Comparison of ENCODE assay signal across 26 cellular contexts in genomic region chr16:56950455-56950854, GRCh38. TPM values are rescaled to one million over a fixed set of nuclear protein-coding genes. Genes with fewer than 3 reads are reported as not detected.
DNase-seq lines count a peak whose midpoint lies in the region; ATAC-seq, FAIRE-seq and TF ChIP-seq lines count a peak whose summit lies in the region.
"Had no signal": no experiment of that assay in that cellular context is flagged by ENCODE, and none has a peak within 500 bp of the region (broad histone marks: within the 10 kb centered on the region; RNA-seq: fewer than 3 reads in every experiment).

No MANE protein-coding gene starts in this region.

- POLR2A ChIA-PET in activated B cell treated with CpG ODN at 0.5 μM for 24 hours (lab: Charles Lee): interaction anchor here (0.5 to 4.1 kb wide), 16 partner anchors 8 to 568 kb away, joined by 3 to 62 read pairs (median 5); partner anchors contain the start of genes HERPUD1, NLRC5, PSME3IP1 and RSPRY1
- POLR2A ChIA-PET in HepG2 (lab: Yijun Ruan, JAX): interaction anchor here (1.1 to 1.3 kb wide), 3 partner anchors 10 to 23 kb away, joined by 3 read pairs; partner anchors contain the start of gene HERPUD1

- TF ChIP-seq CTCF in CD14-positive monocyte (IDR thresholded peaks at IDR 0.05): no peak
- no peak for TF ChIP-seq CTCF in activated B cell treated with CpG ODN at 0.5 μM for 24 hours (IDR thresholded peaks at IDR 0.05)
- TF ChIP-seq CTCF in HepG2 (CRISPR knock-in tag; IDR thresholded peaks at IDR 0.05): no peak
- no peak for TF ChIP-seq CTCF in endothelial cell (IDR thresholded peaks at IDR 0.05; ENCODE audit: unreplicated experiment)

- H4K20me1 ChIP-seq in HepG2 (ENCODE audit: insufficient read depth, low read length): peaks cover 4% of the 10 kb centered on the region; the same call in 1 of the 2 replicates

- ATAC-seq in activated B cell treated with CpG ODN at 0.5 μM for 24 hours (ENCODE audit: low read depth): no peak
- ATAC-seq in HepG2: peak; percentile 17
- ATAC-seq in HG03469 (IDR thresholded peaks at IDR 0.05; ENCODE audit: unreplicated experiment): no peak

- no peak overlapping the region for H3K4me3 ChIP-seq in HepG2 (replicated peaks in 1 of 3; ENCODE audit: insufficient read depth in 1 of 3, low read depth in 2 of 3, low read length in 3 of 3)
- H3K4me3 ChIP-seq: lower lobe of right lung, mucosa of descending colon, neural progenitor cell had no signal

- no peaks in the 10 kb centered on the region for H3K9me3 ChIP-seq in HepG2 (ENCODE audit: low read length)
- H3K9me3 ChIP-seq: lower lobe of right lung, mucosa of descending colon had no signal

- H3K4me1 Mint-ChIP-seq in activated CD4-positive, alpha-beta T cell treated with anti-CD3 and anti-CD28 coated beads, Interleukin-2, amount 10 ng/mL, durations not matched to agents 24 days and 14 days: peaks cover 17% of the 10 kb centered on the region
- H3K4me1 Mint-ChIP-seq in CD14-positive monocyte (peaks cover 26% of the 10 kb centered on the region), activated B cell treated with CpG ODN at 0.5 μM for 24 hours (peaks cover 48% of the 10 kb centered on the region), endothelial cell (ENCODE audit: unreplicated experiment) (peaks cover 2% of the 10 kb centered on the region)

- H3K9ac ChIP-seq in HepG2 (ENCODE audit: insufficient read depth, low read depth, low read length): no peak overlapping the region
- H3K9ac ChIP-seq: neural progenitor cell had no signal

- no peaks in the 10 kb centered on the region for H3K79me2 ChIP-seq in HepG2 (ENCODE audit: insufficient read depth, low read length)

- H3K27me3 Mint-ChIP-seq in activated CD4-positive, alpha-beta T cell treated with anti-CD3 and anti-CD28 coated beads, Interleukin-2, amount 10 ng/mL, durations not matched to agents 24 days and 14 days: no peaks in the 10 kb centered on the region
- H3K27me3 Mint-ChIP-seq in CD14-positive monocyte (ENCODE audit: low read depth in 3 of 3): peaks cover 0 to 3% (median 2%) of the 10 kb centered on the region in 3 donors
- H3K27me3 Mint-ChIP-seq in activated B cell treated with CpG ODN at 0.5 μM for 24 hours: no peaks in the 10 kb centered on the region
- peaks cover 2% of the 10 kb centered on the region for H3K27me3 Mint-ChIP-seq in endothelial cell (ENCODE audit: unreplicated experiment)

- TF ChIP-seq EP300 in HepG2 (IDR thresholded peaks at IDR 0.05; ENCODE audit: low read depth in 2 of 2, low read length in 2 of 2): no peak
- TF ChIP-seq EP300 in HepG2 (CRISPR knock-in tag; IDR thresholded peaks at IDR 0.05; ENCODE audit: borderline replicate concordance): no peak

- no peaks in the 10 kb centered on the region for H3K9me3 Mint-ChIP-seq in activated CD4-positive, alpha-beta T cell treated with anti-CD3 and anti-CD28 coated beads, Interleukin-2, amount 10 ng/mL, durations not matched to agents 24 days and 14 days
- H3K9me3 Mint-ChIP-seq in CD14-positive monocyte (no peaks in the 10 kb centered on the region), activated B cell treated with CpG ODN at 0.5 μM for 24 hours (no peaks in the 10 kb centered on the region), endothelial cell (ENCODE audit: unreplicated experiment) (no peaks in the 10 kb centered on the region)
- H3K9me3 Mint-ChIP-seq: activated naive CD4-positive, alpha-beta T cell treated with anti-CD3 and anti-CD28 coated beads, Interleukin-2, amount 50 U/mL, for 72 hours; neural progenitor cell had no signal

- H3K4me3 Mint-ChIP-seq in activated CD4-positive, alpha-beta T cell treated with anti-CD3 and anti-CD28 coated beads, Interleukin-2, amount 10 ng/mL, durations not matched to agents 24 days and 14 days: no peak overlapping the region
- H3K4me3 Mint-ChIP-seq in CD14-positive monocyte (no peak overlapping the region), activated B cell treated with CpG ODN at 0.5 μM for 24 hours (peak overlapping the region; percentile 16), endothelial cell (ENCODE audit: unreplicated experiment) (no peak overlapping the region)
- H3K4me3 Mint-ChIP-seq: neural progenitor cell had no signal

- FAIRE-seq in HepG2 (lab: Jason Lieb, UNC): no peak
- FAIRE-seq: A204.1, H54 had no signal

- peak overlapping the region; percentile 36; the same call in 1 of the 2 replicates for H3K4me2 ChIP-seq in HepG2 (ENCODE audit: low read depth, low read length)
- H3K4me2 ChIP-seq: neural progenitor cell had no signal

- TF ChIP-seq POLR2A in HepG2 (IDR thresholded peaks at IDR 0.05; ENCODE audit: insufficient read depth in 1 of 2, low read depth in 2 of 2, low read length in 2 of 2): no peak

- intact Hi-C loops in activated CD4-positive, alpha-beta T cell treated with anti-CD3 and anti-CD28 coated beads, Interleukin-2, amount 10 ng/mL, durations not matched to agents 24 days and 14 days (cut with micrococcal nuclease): loop anchor here (2.0 kb wide), 1 partner anchor 18 kb away; the partner anchor contains the start of gene HERPUD1
- intact Hi-C loops in CD14-positive monocyte (cut with micrococcal nuclease): no loop called here
- intact Hi-C loops in activated B cell treated with CpG ODN at 0.5 μM for 24 hours (cut with micrococcal nuclease): loop anchor here (5.0 kb wide), 1 partner anchor 42 kb away; no protein-coding TSS in a partner anchor
- intact Hi-C loops in HepG2 (cut with micrococcal nuclease; ENCODE audit: unreplicated experiment): no loop called here

- H2AFZ ChIP-seq in HepG2 (ENCODE audit: low read length): no peak overlapping the region

- in situ Hi-C loops in HepG2 (cut with HindIII; ENCODE audit: extremely low pct_ligation_motif_present, low pct_unique_long_range_greater_than_20kb): loop anchor here (5.0 kb wide), 1 partner anchor 83 kb away; the partner anchor contains the start of gene SLC12A3

- TF ChIP-seq RAD21 in HepG2 (CRISPR knock-in tag; IDR thresholded peaks at IDR 0.05): no peak

- H3K27me3 ChIP-seq in HepG2 (ENCODE audit: control insufficient read depth in 1 of 2, insufficient read depth in 2 of 2, low read length in 2 of 2): no peaks in the 10 kb centered on the region
- H3K27me3 ChIP-seq: neural progenitor cell had no signal

- 27% methylated on average over 7 of the region's 7 CpGs for WGBS in HepG2 (ENCODE audit: low lambda C conversion rate)

- peaks cover 6% of the 10 kb centered on the region for H3K36me3 Mint-ChIP-seq in activated CD4-positive, alpha-beta T cell treated with anti-CD3 and anti-CD28 coated beads, Interleukin-2, amount 10 ng/mL, durations not matched to agents 24 days and 14 days (ENCODE audit: low read depth)
- H3K36me3 Mint-ChIP-seq in CD14-positive monocyte: peaks cover 12 to 24% of the 10 kb centered on the region in 2 donors
- H3K36me3 Mint-ChIP-seq in activated B cell treated with CpG ODN at 0.5 μM for 24 hours (ENCODE audit: low read depth): peaks cover 20% of the 10 kb centered on the region
- H3K36me3 Mint-ChIP-seq in endothelial cell (ENCODE audit: low read depth, unreplicated experiment): no peaks in the 10 kb centered on the region
- H3K36me3 Mint-ChIP-seq: neural progenitor cell had no signal

- CTCF ChIA-PET in activated B cell treated with CpG ODN at 0.5 μM for 24 hours (lab: Charles Lee) (interaction anchor here (0.8 to 4.4 kb wide), 7 partner anchors 9 to 96 kb away, joined by 3 to 33 read pairs (median 5); no protein-coding TSS in a partner anchor), HepG2 (lab: Yijun Ruan, JAX; ENCODE audit: low intra/inter-chr PET ratio, low total read pairs) (interaction anchor here (1.2 to 2.8 kb wide), 2 partner anchors 14 to 83 kb away, joined by 4 to 20 read pairs; no protein-coding TSS in a partner anchor)

- H3K36me3 ChIP-seq in HepG2 (replicated peaks in 1 of 2; ENCODE audit: control insufficient read depth in 1 of 2, insufficient read depth in 2 of 2, low read length in 2 of 2): no peaks in the 10 kb centered on the region
- H3K36me3 ChIP-seq: neural progenitor cell had no signal

- BruUV-seq in HepG2 (replicated peaks; lab: Mats Ljungman, UMichigan): no TSS peak

- no peak overlapping the region for H3K27ac ChIP-seq in HepG2 (ENCODE audit: extremely low read length, insufficient read depth, low read length)
- H3K27ac ChIP-seq: lower lobe of right lung, neural progenitor cell, VCaP had no signal

- peak; percentile 56 for DNase-seq in activated CD4-positive, alpha-beta T cell treated with anti-CD3 and anti-CD28 coated beads, Interleukin-2, amount 10 ng/mL, durations not matched to agents 24 days and 14 days
- DNase-seq in activated CD4-positive, alpha-beta T cell treated with anti-CD3 and anti-CD28 coated beads, Interleukin-2, amount 50 U/mL, for 1 hour: no peak
- no peak for DNase-seq in CD14-positive monocyte (ENCODE audit: low spot score)
- DNase-seq in activated B cell treated with CpG ODN at 0.5 μM for 24 hours: no peak
- DNase-seq in HepG2 (ENCODE audit: low spot score): no peak
- no peak for DNase-seq in NCI-H1105 (lab: John Stamatoyannopoulos, UW)
- no peak for DNase-seq in endothelial cell (ENCODE audit: low spot score)
- DNase-seq: activated CD4-positive, alpha-beta T cell treated with anti-CD3 and anti-CD28 coated beads, Interleukin-2, amount 50 U/mL, for 4 hours; activated T-cell treated with anti-CD3 and anti-CD28 coated beads, Interleukin-2, amount 50 U/mL, for 1 hour; AML-193; cerebellar nuclear complex; DND-41; effector CD4-positive, alpha-beta T cell; mucosa of descending colon; NCI-H1048; NCI-H187 treated with DMSO at 0.1 percent for 48 hours; RPMI8226 had no signal

- peak overlapping the region; percentile 66 for H3K27ac Mint-ChIP-seq in activated CD4-positive, alpha-beta T cell treated with anti-CD3 and anti-CD28 coated beads, Interleukin-2, amount 10 ng/mL, durations not matched to agents 24 days and 14 days
- H3K27ac Mint-ChIP-seq in CD14-positive monocyte: peak overlapping the region; percentile 57 to 93 (median 84)
- H3K27ac Mint-ChIP-seq in activated B cell treated with CpG ODN at 0.5 μM for 24 hours: peak overlapping the region; percentile 74
- H3K27ac Mint-ChIP-seq in endothelial cell (ENCODE audit: unreplicated experiment): no peak overlapping the region

- H3K4me1 ChIP-seq in HepG2 (ENCODE audit: insufficient read depth, low read length): peaks cover 53% of the 10 kb centered on the region
- H3K4me1 ChIP-seq: neural progenitor cell had no signal

RNA-seq across cellular contexts. Expression of gene CETP, which starts 11.3 kb away (rescaled TPM):
- total RNA-seq in activated CD4-positive, alpha-beta T cell treated with anti-CD3 and anti-CD28 coated beads, Interleukin-2, amount 10 ng/mL, durations not matched to agents 24 days and 14 days: not detected in 2 replicates
- 1 to 10 TPM; 1.3 to 2.1 TPM for polyA plus RNA-seq in CD14-positive monocyte
- total RNA-seq in activated B cell treated with CpG ODN at 0.5 μM for 24 hours: 1.0 and 1.4 TPM in 2 replicates
- total RNA-seq in HepG2 (2016; rRNA removed; fragmentation: Illumina TruSeq; extraction: Trizol): 0.31 TPM in 1 of 2 replicates, not detected in the other
- total RNA-seq in HepG2 (2016; cell fraction: cytosol; rRNA removed; fragmentation: Illumina TruSeq; extraction: Trizol; ENCODE audit: low read depth): not detected in 2 replicates
- total RNA-seq in HepG2 (2016; cell fraction: insoluble cytoplasmic fraction; rRNA removed; fragmentation: Illumina TruSeq; extraction: Trizol): 0.17 TPM in 1 of 2 replicates, not detected in the other
- 0.14 and 0.25 TPM in 2 replicates for total RNA-seq in HepG2 (2016; cell fraction: membrane; rRNA removed; fragmentation: Illumina TruSeq; extraction: Trizol)
- total RNA-seq in HepG2 (2016; cell fraction: nucleus; rRNA removed; fragmentation: Illumina TruSeq; extraction: Trizol): 0.28 TPM in 2 replicates
- 9.8 and 15.7 TPM in 2 replicates for polyA plus RNA-seq in HepG2 (2011; rRNA removed)
- 7.5 and 11.8 TPM in 2 replicates for polyA plus RNA-seq in HepG2 (2011; cell fraction: cytosol; rRNA removed)
- 8.6 and 9.0 TPM in 2 replicates for polyA plus RNA-seq in HepG2 (2011; cell fraction: nucleus; rRNA removed)
- polyA plus RNA-seq in HepG2 (2012): 1.5 and 3.1 TPM in 2 replicates
- polyA plus RNA-seq in HepG2 (2016; cell fraction: cytosol; fragmentation: Illumina TruSeq; extraction: Trizol; ENCODE audit: low read depth): 0.25 and 0.33 TPM in 2 replicates
- 0.32 and 0.36 TPM in 2 replicates for polyA plus RNA-seq in HepG2 (2016; cell fraction: insoluble cytoplasmic fraction; fragmentation: Illumina TruSeq; extraction: Trizol; ENCODE audit: low read depth)
- polyA plus RNA-seq in HepG2 (2016; cell fraction: membrane; fragmentation: Illumina TruSeq; extraction: Trizol; ENCODE audit: low read depth): 0.11 and 0.17 TPM in 2 replicates
- 0.56 and 0.62 TPM in 2 replicates for polyA plus RNA-seq in HepG2 (2016; cell fraction: nucleus; fragmentation: Illumina TruSeq; extraction: Trizol; ENCODE audit: insufficient read depth, low read depth)
- 0.07 and 7.1 TPM in 2 replicates for polyA minus RNA-seq in HepG2 (2011; rRNA and poly(A)+ RNA removed; ENCODE audit: low replicate concordance)
- 2.1 and 4.2 TPM in 2 replicates for polyA minus RNA-seq in HepG2 (2011; cell fraction: cytosol; rRNA and poly(A)+ RNA removed)
- polyA minus RNA-seq in HepG2 (2011; cell fraction: nucleus; rRNA and poly(A)+ RNA removed): 1.5 and 2.5 TPM in 2 replicates
- 7.8 TPM for total RNA-seq in endothelial cell (ENCODE audit: unreplicated experiment)
- total RNA-seq: activated naive CD4-positive, alpha-beta T cell treated with anti-CD3 and anti-CD28 coated beads, Interleukin-2, amount 50 U/mL, for 72 hours; epithelial cell of proximal tubule; kidney epithelial cell had no signal

RNA-seq across cellular contexts. Expression of gene HERPUD1, which starts 18.5 kb away (rescaled TPM):
- 155 and 164 TPM in 2 replicates for total RNA-seq in activated CD4-positive, alpha-beta T cell treated with anti-CD3 and anti-CD28 coated beads, Interleukin-2, amount 10 ng/mL, durations not matched to agents 24 days and 14 days
- polyA plus RNA-seq in CD14-positive monocyte (100 to 1,000 TPM; 179 to 186 TPM), HepG2 (2011; rRNA removed) (311 and 323 TPM in 2 replicates)
- total RNA-seq in activated B cell treated with CpG ODN at 0.5 μM for 24 hours (766 and 820 TPM in 2 replicates), HepG2 (2016; rRNA removed; fragmentation: Illumina TruSeq; extraction: Trizol) (65.3 and 96.2 TPM in 2 replicates), endothelial cell (ENCODE audit: unreplicated experiment) (60.8 TPM)
- 30.1 and 30.9 TPM in 2 replicates for total RNA-seq in HepG2 (2016; cell fraction: cytosol; rRNA removed; fragmentation: Illumina TruSeq; extraction: Trizol; ENCODE audit: low read depth)
- total RNA-seq in HepG2 (2016; cell fraction: insoluble cytoplasmic fraction; rRNA removed; fragmentation: Illumina TruSeq; extraction: Trizol): 63.9 and 93.3 TPM in 2 replicates
- 64.8 and 86.4 TPM in 2 replicates for total RNA-seq in HepG2 (2016; cell fraction: membrane; rRNA removed; fragmentation: Illumina TruSeq; extraction: Trizol)
- total RNA-seq in HepG2 (2016; cell fraction: nucleus; rRNA removed; fragmentation: Illumina TruSeq; extraction: Trizol): 133 and 155 TPM in 2 replicates
- 179 and 230 TPM in 2 replicates for polyA plus RNA-seq in HepG2 (2011; cell fraction: cytosol; rRNA removed)
- polyA plus RNA-seq in HepG2 (2011; cell fraction: nucleus; rRNA removed): 192 and 208 TPM in 2 replicates
- polyA plus RNA-seq in HepG2 (2012): 165 and 190 TPM in 2 replicates
- 33.0 and 44.6 TPM in 2 replicates for polyA plus RNA-seq in HepG2 (2016; cell fraction: cytosol; fragmentation: Illumina TruSeq; extraction: Trizol; ENCODE audit: low read depth)
- polyA plus RNA-seq in HepG2 (2016; cell fraction: insoluble cytoplasmic fraction; fragmentation: Illumina TruSeq; extraction: Trizol; ENCODE audit: low read depth): 80.1 and 93.2 TPM in 2 replicates
- polyA plus RNA-seq in HepG2 (2016; cell fraction: membrane; fragmentation: Illumina TruSeq; extraction: Trizol; ENCODE audit: low read depth): 58.1 and 78.2 TPM in 2 replicates
- polyA plus RNA-seq in HepG2 (2016; cell fraction: nucleus; fragmentation: Illumina TruSeq; extraction: Trizol; ENCODE audit: insufficient read depth, low read depth): 216 and 231 TPM in 2 replicates
- 206 and 472 TPM in 2 replicates for polyA minus RNA-seq in HepG2 (2011; rRNA and poly(A)+ RNA removed; ENCODE audit: low replicate concordance)
- 126 and 139 TPM in 2 replicates for polyA minus RNA-seq in HepG2 (2011; cell fraction: cytosol; rRNA and poly(A)+ RNA removed)
- polyA minus RNA-seq in HepG2 (2011; cell fraction: nucleus; rRNA and poly(A)+ RNA removed): 287 and 365 TPM in 2 replicates

RNA-seq across cellular contexts. Expression of gene NLRC5, which starts 38.9 kb away (rescaled TPM):
- 208 and 214 TPM in 2 replicates for total RNA-seq in activated CD4-positive, alpha-beta T cell treated with anti-CD3 and anti-CD28 coated beads, Interleukin-2, amount 10 ng/mL, durations not matched to agents 24 days and 14 days
- 10 to 100 TPM; 10.3 to 21.6 TPM for polyA plus RNA-seq in CD14-positive monocyte
- total RNA-seq in activated B cell treated with CpG ODN at 0.5 μM for 24 hours: 296 and 372 TPM in 2 replicates
- total RNA-seq in HepG2 (2016; rRNA removed; fragmentation: Illumina TruSeq; extraction: Trizol): 3.1 and 6.3 TPM in 2 replicates
- total RNA-seq in HepG2 (2016; cell fraction: cytosol; rRNA removed; fragmentation: Illumina TruSeq; extraction: Trizol; ENCODE audit: low read depth): 1.8 and 4.8 TPM in 2 replicates
- total RNA-seq in HepG2 (2016; cell fraction: insoluble cytoplasmic fraction; rRNA removed; fragmentation: Illumina TruSeq; extraction: Trizol): 3.7 and 4.8 TPM in 2 replicates
- total RNA-seq in HepG2 (2016; cell fraction: membrane; rRNA removed; fragmentation: Illumina TruSeq; extraction: Trizol): 2.8 and 2.9 TPM in 2 replicates
- total RNA-seq in HepG2 (2016; cell fraction: nucleus; rRNA removed; fragmentation: Illumina TruSeq; extraction: Trizol): 12.6 and 13.0 TPM in 2 replicates
- 12.7 and 15.7 TPM in 2 replicates for polyA plus RNA-seq in HepG2 (2011; rRNA removed)
- 4.5 and 4.8 TPM in 2 replicates for polyA plus RNA-seq in HepG2 (2011; cell fraction: cytosol; rRNA removed)
- polyA plus RNA-seq in HepG2 (2011; cell fraction: nucleus; rRNA removed): 114 and 130 TPM in 2 replicates
- polyA plus RNA-seq in HepG2 (2012): 3.8 and 11.3 TPM in 2 replicates
- polyA plus RNA-seq in HepG2 (2016; cell fraction: cytosol; fragmentation: Illumina TruSeq; extraction: Trizol; ENCODE audit: low read depth): 0.85 and 0.96 TPM in 2 replicates
- 3.1 and 3.4 TPM in 2 replicates for polyA plus RNA-seq in HepG2 (2016; cell fraction: insoluble cytoplasmic fraction; fragmentation: Illumina TruSeq; extraction: Trizol; ENCODE audit: low read depth)
- polyA plus RNA-seq in HepG2 (2016; cell fraction: membrane; fragmentation: Illumina TruSeq; extraction: Trizol; ENCODE audit: low read depth): 2.0 and 2.8 TPM in 2 replicates
- polyA plus RNA-seq in HepG2 (2016; cell fraction: nucleus; fragmentation: Illumina TruSeq; extraction: Trizol; ENCODE audit: insufficient read depth, low read depth): 16.8 and 24.4 TPM in 2 replicates
- polyA minus RNA-seq in HepG2 (2011; rRNA and poly(A)+ RNA removed; ENCODE audit: low replicate concordance): 21.4 and 102 TPM in 2 replicates
- 4.4 and 4.9 TPM in 2 replicates for polyA minus RNA-seq in HepG2 (2011; cell fraction: cytosol; rRNA and poly(A)+ RNA removed)
- 33.9 and 46.2 TPM in 2 replicates for polyA minus RNA-seq in HepG2 (2011; cell fraction: nucleus; rRNA and poly(A)+ RNA removed)
- 2.4 TPM for total RNA-seq in endothelial cell (ENCODE audit: unreplicated experiment)

Comparison
In these comparisons a context has a peak if more than half of its experiments do, and no peak if none do; other contexts are left out.
1. RNA of gene NLRC5, which starts 38.9 kb away (total RNA-seq): 296 to 372 TPM in activated B cell treated with CpG ODN at 0.5 μM for 24 hours and 208 to 214 TPM in activated CD4-positive, alpha-beta T cell treated with anti-CD3 and anti-CD28 coated beads, Interleukin-2, amount 10 ng/mL, durations not matched to agents 24 days and 14 days; 1.8 to 13.0 TPM in HepG2 and 2.4 TPM in endothelial cell (single experiment); every median in the first group is over 10 times any median in the second.
2. intact Hi-C loops: an anchor here in activated CD4-positive, alpha-beta T cell treated with anti-CD3 and anti-CD28 coated beads, Interleukin-2, amount 10 ng/mL, durations not matched to agents 24 days and 14 days (2.0 kb wide) and activated B cell treated with CpG ODN at 0.5 μM for 24 hours (5.0 kb wide); none called in CD14-positive monocyte and HepG2.